In genomic region chr16:23979426-23979825, GRCh38 we compare ENCODE assay signal across 20 cellular contexts.
DNase-seq lines count a peak whose midpoint lies in the region; ATAC-seq and TF ChIP-seq lines count a peak whose summit lies in the region.
"Had no signal": no experiment of that assay in that cellular context is flagged by ENCODE, and none has a peak within 500 bp of the region (broad histone marks: within the 10 kb centered on the region; RNA-seq: fewer than 3 reads in every experiment).

No MANE protein-coding gene starts in this region.

- no peak for TF ChIP-seq CTCF in foreskin fibroblast (IDR thresholded peaks at IDR 0.05; ENCODE audit: low read depth, low read length)

- H3K4me3 Mint-ChIP-seq in activated naive CD4-positive, alpha-beta T cell treated with anti-CD3 and anti-CD28 coated beads, Interleukin-2, amount 50 U/mL, for 24 hours = no peak overlapping the region
- H3K4me3 Mint-ChIP-seq in naive B cell = peak overlapping the region in 2 of 8 donors; percentile 27 to 62

- H3K4me1 Mint-ChIP-seq in activated naive CD4-positive, alpha-beta T cell treated with anti-CD3 and anti-CD28 coated beads, Interleukin-2, amount 50 U/mL, for 24 hours = peaks cover 40% of the 10 kb centered on the region
- H3K4me1 Mint-ChIP-seq in naive B cell = peaks cover 62 to 84% (median 79%) of the 10 kb centered on the region in 3 donors

- no peaks in the 10 kb centered on the region for H3K27me3 Mint-ChIP-seq in activated naive CD4-positive, alpha-beta T cell treated with anti-CD3 and anti-CD28 coated beads, Interleukin-2, amount 50 U/mL, for 24 hours
- H3K27me3 Mint-ChIP-seq in naive B cell = no peaks in the 10 kb centered on the region

- no peak for DNase-seq in activated naive CD4-positive, alpha-beta T cell treated with anti-CD3 and anti-CD28 coated beads, Interleukin-2, amount 50 U/mL, for 72 hours (ENCODE audit: low spot score in 2 of 2)
- no peak for DNase-seq in naive B cell
- no peak for DNase-seq in HuH-7.5 (ENCODE audit: low spot score)
- no peak for DNase-seq in foreskin fibroblast
- DNase-seq in SKM-1 treated with dmso at 0.1 percent for 144 hours (lab: John Stamatoyannopoulos, UW; ENCODE audit: unreplicated experiment) = no peak
- DNase-seq in NOMO-1 treated with dmso at 0.1 percent for 144 hours (lab: John Stamatoyannopoulos, UW; ENCODE audit: unreplicated experiment) = no peak
- DNase-seq: ACHN, DMS79, Kasumi-1, NCI-H1694 treated with DMSO at 0.1 percent for 48 hours, NCI-H2081 treated with DMSO at 0.1 percent for 48 hours, NCI-H2171 treated with DMSO at 0.1 percent for 48 hours, NCI-H446, NCI-H526, PC-3, Right ventricle myocardium superior had no signal

- H3K27ac Mint-ChIP-seq in activated naive CD4-positive, alpha-beta T cell treated with anti-CD3 and anti-CD28 coated beads, Interleukin-2, amount 50 U/mL, for 24 hours = peak overlapping the region; percentile 43
- no peak overlapping the region for H3K27ac Mint-ChIP-seq in activated naive CD4-positive, alpha-beta T cell treated with anti-CD3 and anti-CD28 coated beads, Interleukin-2, amount 50 U/mL, for 72 hours
- H3K27ac Mint-ChIP-seq in naive B cell = peak overlapping the region in 4 of 6 donors; percentile 49 to 90 (median 77)

- H3K36me3 Mint-ChIP-seq in activated naive CD4-positive, alpha-beta T cell treated with anti-CD3 and anti-CD28 coated beads, Interleukin-2, amount 50 U/mL, for 24 hours = peaks cover 6% of the 10 kb centered on the region
- H3K36me3 Mint-ChIP-seq in activated naive CD4-positive, alpha-beta T cell treated with anti-CD3 and anti-CD28 coated beads, Interleukin-2, amount 50 U/mL, for 72 hours = peaks cover 0 to 4% of the 10 kb centered on the region in 2 donors
- H3K36me3 Mint-ChIP-seq in naive B cell = peaks cover 4 to 14% of the 10 kb centered on the region in 2 donors

- peak overlapping the region; percentile 3 for H3K27ac ChIP-seq in angular gyrus (ENCODE audit: low read depth, low read length)
- H3K27ac ChIP-seq: 22Rv1, C4-2B had no signal

- no peak for ATAC-seq in activated naive CD4-positive, alpha-beta T cell treated with anti-CD3 and anti-CD28 coated beads, Interleukin-2, amount 50 U/mL, for 72 hours
- ATAC-seq in naive B cell (ENCODE audit: low read depth in 2 of 2) = no peak
- ATAC-seq: PC-3 had no signal

- H3K9me3 Mint-ChIP-seq in activated naive CD4-positive, alpha-beta T cell treated with anti-CD3 and anti-CD28 coated beads, Interleukin-2, amount 50 U/mL, for 24 hours = no peaks in the 10 kb centered on the region
- no peaks in the 10 kb centered on the region for H3K9me3 Mint-ChIP-seq in activated naive CD4-positive, alpha-beta T cell treated with anti-CD3 and anti-CD28 coated beads, Interleukin-2, amount 50 U/mL, for 72 hours
- H3K9me3 Mint-ChIP-seq in naive B cell = no peaks in the 10 kb centered on the region

- no peak overlapping the region for H3K4me3 ChIP-seq in foreskin fibroblast (ENCODE audit: low read depth in 1 of 2, low read length in 2 of 2)

Comparison
In these comparisons a context has a peak if more than half of its experiments do, and no peak if none do; other contexts are left out.
1. H3K27ac Mint-ChIP-seq: peak in activated naive CD4-positive, alpha-beta T cell treated with anti-CD3 and anti-CD28 coated beads, Interleukin-2, amount 50 U/mL, for 24 hours (single experiment) and naive B cell (4 of 6); none in activated naive CD4-positive, alpha-beta T cell treated with anti-CD3 and anti-CD28 coated beads, Interleukin-2, amount 50 U/mL, for 72 hours (0 of 2).